8 cellular contexts compared by ENCODE assay signal in genomic region chr10:35336921-35337741, GRCh38. TPM values are rescaled to one million over a fixed set of nuclear protein-coding genes. Genes with fewer than 3 reads are reported as not detected.
DNase-seq lines count a peak whose midpoint lies in the region; ATAC-seq and TF ChIP-seq lines count a peak whose summit lies in the region.

No MANE protein-coding gene starts in this region.

- H3K4me3 ChIP-seq in GM12865 (ENCODE audit: low read depth, low read length) (peak overlapping the region; percentile 90), Panc1 (ENCODE audit: low read depth in 2 of 2, low read length in 2 of 2) (peak overlapping the region; percentile 65 to 88), right atrium auricular region (peak overlapping the region; percentile 90 to 100)

- in situ Hi-C loops in Panc1 (cut with HindIII; ENCODE audit: low pct_unique_long_range_greater_than_20kb, low sequenced_read_pairs) = no loop called here

- H3K9me3 Mint-ChIP-seq in activated naive CD8-positive, alpha-beta T cell treated with anti-CD3 and anti-CD28 coated beads, Interleukin-2, amount 50 U/mL, for 24 hours = no peaks in the 10 kb centered on the region

- ATAC-seq in HG02642 (IDR thresholded peaks at IDR 0.05; ENCODE audit: poor library complexity, unreplicated experiment) (peak; percentile 14), Panc1 (peak; percentile 37)
- peak; percentile 1 for ATAC-seq in activated naive CD8-positive, alpha-beta T cell treated with anti-CD3 and anti-CD28 coated beads, Interleukin-2, amount 50 U/mL, for 24 hours

- POLR2A ChIA-PET in Panc1 (lab: Charles Lee) = interaction anchor here (0.6 kb wide), 1 partner anchor 90 kb away, joined by 3 read pairs; no protein-coding TSS in a partner anchor

- no peaks in the 10 kb centered on the region; the same call in 1 of the 2 replicates for H3K36me3 ChIP-seq in Panc1 (ENCODE audit: control insufficient read depth, insufficient read depth, low read length)
- no peaks in the 10 kb centered on the region for H3K36me3 ChIP-seq in right atrium auricular region

- peak overlapping the region; percentile 73 for H3K27ac Mint-ChIP-seq in activated naive CD8-positive, alpha-beta T cell treated with anti-CD3 and anti-CD28 coated beads, Interleukin-2, amount 50 U/mL, for 24 hours

- DNase-seq in GM12865 (ENCODE audit: low read depth) (no peak), Panc1 (ENCODE audit: low read depth, low spot score) (no peak), right atrium auricular region (ENCODE audit: low spot score) (no peak), retina (peak; percentile 80), GM19238 (ENCODE audit: insufficient read length, low spot score) (no peak), NCI-H187 treated with DMSO at 0.1 percent for 48 hours (lab: John Stamatoyannopoulos, UW) (no peak)
- peak; percentile 56 for DNase-seq in activated naive CD8-positive, alpha-beta T cell treated with anti-CD3 and anti-CD28 coated beads, Interleukin-2, amount 50 U/mL, for 24 hours

- peaks cover 77% of the 10 kb centered on the region for H3K4me1 Mint-ChIP-seq in activated naive CD8-positive, alpha-beta T cell treated with anti-CD3 and anti-CD28 coated beads, Interleukin-2, amount 50 U/mL, for 24 hours

- no peaks in the 10 kb centered on the region for H3K27me3 ChIP-seq in Panc1 (ENCODE audit: control insufficient read depth, insufficient read depth, low read length)
- no peaks in the 10 kb centered on the region for H3K27me3 ChIP-seq in right atrium auricular region

- peaks cover 7% of the 10 kb centered on the region for H3K36me3 Mint-ChIP-seq in activated naive CD8-positive, alpha-beta T cell treated with anti-CD3 and anti-CD28 coated beads, Interleukin-2, amount 50 U/mL, for 24 hours (ENCODE audit: low read depth)

- H3K4me3 Mint-ChIP-seq in activated naive CD8-positive, alpha-beta T cell treated with anti-CD3 and anti-CD28 coated beads, Interleukin-2, amount 50 U/mL, for 24 hours = peak overlapping the region; percentile 83

- BruUV-seq in Panc1 (replicated peaks; lab: Mats Ljungman, UMichigan) = no TSS peak

- H3K9me3 ChIP-seq in Panc1 (ENCODE audit: control insufficient read depth, insufficient read depth, low read depth, low read length) = no peaks in the 10 kb centered on the region
- no peaks in the 10 kb centered on the region for H3K9me3 ChIP-seq in right atrium auricular region

- 0 out of 2 replicates have a peak overlapping the region, but pooled peaks have one; percentile 61 for H3K27ac ChIP-seq in Panc1 (ENCODE audit: low read length)
- peak overlapping the region; percentile 65 to 77 for H3K27ac ChIP-seq in right atrium auricular region

- no peak for TF ChIP-seq CTCF in GM12865 (IDR thresholded peaks at IDR 0.05; ENCODE audit: insufficient read depth, low read depth, low read length, missing control alignments)
- no peak for TF ChIP-seq CTCF in Panc1 (IDR thresholded peaks at IDR 0.05)
- no peak for TF ChIP-seq CTCF in right atrium auricular region (IDR thresholded peaks at IDR 0.05)

- intact Hi-C loops in Panc1 (cut with micrococcal nuclease; ENCODE audit: unreplicated experiment) = loop anchor here (5.0 kb wide), 1 partner anchor 80 kb away; no protein-coding TSS in a partner anchor

- H3K27me3 Mint-ChIP-seq in activated naive CD8-positive, alpha-beta T cell treated with anti-CD3 and anti-CD28 coated beads, Interleukin-2, amount 50 U/mL, for 24 hours = no peaks in the 10 kb centered on the region

- CTCF ChIA-PET in Panc1 (lab: Charles Lee) = no interaction called here

- H3K4me1 ChIP-seq in Panc1 (ENCODE audit: control insufficient read depth, insufficient read depth, low read length) (peaks cover 34% of the 10 kb centered on the region), right atrium auricular region (peaks cover 0 to 75% of the 10 kb centered on the region in 2 donors)

RNA-seq across cellular contexts. Expression of gene CCNY, which starts 0.8 kb away (rescaled TPM):
- total RNA-seq in Panc1 (2021; ENCODE audit: unreplicated experiment) (51.9 TPM), right atrium auricular region (10 to 100 TPM; 35.6 to 58.1 TPM)
- 40.5 TPM for polyA plus RNA-seq in Panc1 (2012; ENCODE audit: insufficient read length)

Comparison
In these comparisons a context has a peak if more than half of its experiments do, and no peak if none do; other contexts are left out.
1. DNase-seq: peak in activated naive CD8-positive, alpha-beta T cell treated with anti-CD3 and anti-CD28 coated beads, Interleukin-2, amount 50 U/mL, for 24 hours (single experiment) and retina (single experiment); none in GM12865 (single experiment), Panc1 (single experiment), right atrium auricular region (single experiment), GM19238 (single experiment) and NCI-H187 treated with DMSO at 0.1 percent for 48 hours (single experiment).
2. Peak in every context shown above with its lines, with median percentiles within 50 percentile points of each other: H3K4me3 ChIP-seq and ATAC-seq.